In genomic region chr18:35695803-35696202, GRCh38 we compare ENCODE assay signal across 17 cellular contexts.
A peak's percentile ranks its signal among the peaks of the same experiment; 100 is the strongest.
DNase-seq lines count a peak whose midpoint lies in the region; ATAC-seq and TF ChIP-seq lines count a peak whose summit lies in the region.
"Had no signal": no experiment of that assay in that cellular context is flagged by ENCODE, and none has a peak within 500 bp of the region (broad histone marks: within the 10 kb centered on the region; RNA-seq: fewer than 3 reads in every experiment).

No MANE protein-coding gene starts in this region.

- peaks cover 5% of the 10 kb centered on the region for H3K36me3 ChIP-seq in right atrium auricular region
- peaks cover 0 to 23% of the 10 kb centered on the region in 2 donors for H3K36me3 ChIP-seq in gastrocnemius medialis
- no peaks in the 10 kb centered on the region for H3K36me3 ChIP-seq in effector memory CD4-positive, alpha-beta T cell (ENCODE audit: control insufficient read depth, insufficient read depth, low read length)

- ATAC-seq in gastrocnemius medialis (peak; percentile 74 to 88), GM18519 (IDR thresholded peaks at IDR 0.05; ENCODE audit: low FRiP score, unreplicated experiment) (no peak)
- ATAC-seq: PC-3 had no signal

- peaks cover 0 to 15% of the 10 kb centered on the region in 2 donors for H3K4me1 ChIP-seq in right atrium auricular region
- H3K4me1 ChIP-seq in gastrocnemius medialis = peaks cover 7 to 13% of the 10 kb centered on the region in 2 donors
- H3K4me1 ChIP-seq in effector memory CD4-positive, alpha-beta T cell (ENCODE audit: control insufficient read depth, insufficient read depth, low read length, poor library complexity, severe bottlenecking) = no peaks in the 10 kb centered on the region
- H3K4me1 ChIP-seq: Caco-2 had no signal

- intact Hi-C loops in gastrocnemius medialis (cut with DNase I; ENCODE audit: low total_unique reads) = loop anchor here (10.0 kb wide), 1 partner anchor 111 kb away; the partner anchor contains the start of gene GALNT1

- peak; percentile 85 for DNase-seq in LNCaP clone FGC (ENCODE audit: low read depth)
- peak; percentile 41 for DNase-seq in astrocyte of the hippocampus (ENCODE audit: low read depth, low spot score)
- DNase-seq in right atrium auricular region (ENCODE audit: low spot score) = peak; percentile 69
- DNase-seq in gastrocnemius medialis = peak; percentile 26 to 41
- DNase-seq in germinal center (ENCODE audit: low spot score) = no peak
- DNase-seq in T1000 (lab: John Stamatoyannopoulos, UW) = no peak
- DNase-seq in effector memory CD4-positive, alpha-beta T cell = no peak
- DNase-seq: activated CD4-positive, alpha-beta T cell treated with anti-CD3 and anti-CD28 coated beads, Interleukin-2, amount 10 ng/mL, durations not matched to agents 7 days and 5 days; Caco-2; foreskin fibroblast; GF-D8; natural killer cell; NCI-H187 treated with DMSO at 0.1 percent for 48 hours; NCI-H510A treated with DMSO at 0.1 percent for 48 hours; PC-3 had no signal

- TF ChIP-seq CTCF in LNCaP clone FGC (IDR thresholded peaks at IDR 0.05; ENCODE audit: control insufficient read depth, extremely low read depth, insufficient read depth) = no peak
- no peak for TF ChIP-seq CTCF in right atrium auricular region (IDR thresholded peaks at IDR 0.05)
- no peak for TF ChIP-seq CTCF in gastrocnemius medialis (IDR thresholded peaks at IDR 0.05 in 4 of 5, conservative IDR thresholded peaks at IDR 0.05 in 1 of 5)

- H3K9me3 ChIP-seq in right atrium auricular region = no peaks in the 10 kb centered on the region
- H3K9me3 ChIP-seq in gastrocnemius medialis = no peaks in the 10 kb centered on the region
- no peaks in the 10 kb centered on the region for H3K9me3 ChIP-seq in effector memory CD4-positive, alpha-beta T cell (ENCODE audit: control insufficient read depth, low read length)
- H3K9me3 ChIP-seq: Caco-2 had no signal

- H3K27me3 ChIP-seq in right atrium auricular region (no peaks in the 10 kb centered on the region), gastrocnemius medialis (no peaks in the 10 kb centered on the region)
- no peaks in the 10 kb centered on the region for H3K27me3 ChIP-seq in effector memory CD4-positive, alpha-beta T cell (replicated peaks; ENCODE audit: control insufficient read depth, insufficient read depth, low read length, poor library complexity, severe bottlenecking)
- H3K27me3 ChIP-seq: cardiac muscle cell had no signal

- H3K4me3 ChIP-seq in LNCaP clone FGC (ENCODE audit: low read depth, low read length) = no peak overlapping the region
- H3K4me3 ChIP-seq in right atrium auricular region = no peak overlapping the region
- no peak overlapping the region for H3K4me3 ChIP-seq in gastrocnemius medialis
- no peak overlapping the region for H3K4me3 ChIP-seq in effector memory CD4-positive, alpha-beta T cell (ENCODE audit: insufficient read depth, low read depth, low read length, poor library complexity, severe bottlenecking)
- H3K4me3 ChIP-seq: cardiac muscle cell had no signal

- in situ Hi-C loops in gastrocnemius medialis (cut with MboI; ENCODE audit: low sequenced_read_pairs in 4 of 4) = no loop called here

- TF ChIP-seq POLR2A in gastrocnemius medialis (IDR thresholded peaks at IDR 0.05) = no peak

- H3K27ac ChIP-seq in right atrium auricular region = peak overlapping the region; percentile 36 to 68
- H3K27ac ChIP-seq in gastrocnemius medialis = peak overlapping the region in 2 of 4 donors; percentile 58 to 66
- no peak overlapping the region for H3K27ac ChIP-seq in effector memory CD4-positive, alpha-beta T cell (ENCODE audit: insufficient read depth, low read length, poor library complexity, severe bottlenecking)
- H3K27ac ChIP-seq: cardiac muscle cell had no signal

Comparison
In these comparisons a context has a peak if more than half of its experiments do, and no peak if none do; other contexts are left out.
1. DNase-seq: peak in LNCaP clone FGC (single experiment), astrocyte of the hippocampus (single experiment), right atrium auricular region (single experiment) and gastrocnemius medialis (2 of 2); none in germinal center (single experiment), T1000 (single experiment) and effector memory CD4-positive, alpha-beta T cell (0 of 3).